ENCODE assay signal across 9 cellular contexts in genomic region chr17:44400226-44400847, GRCh38. TPM values are rescaled to one million over a fixed set of nuclear protein-coding genes. Genes with fewer than 3 reads are reported as not detected.
DNase-seq lines count a peak whose midpoint lies in the region; ATAC-seq and TF ChIP-seq lines count a peak whose summit lies in the region.
"Had no signal": no experiment of that assay in that cellular context is flagged by ENCODE, and none has a peak within 500 bp of the region (broad histone marks: within the 10 kb centered on the region; RNA-seq: fewer than 3 reads in every experiment).

No MANE protein-coding gene starts in this region.

- no peak overlapping the region for H2AK5ac ChIP-seq in mesenchymal stem cell (ENCODE audit: low read length, severe bottlenecking)

- H3K9me3 ChIP-seq in mesenchymal stem cell (ENCODE audit: control insufficient read depth, low read length): no peaks in the 10 kb centered on the region
- H3K9me3 ChIP-seq: suprapubic skin had no signal

- H2BK5ac ChIP-seq in mesenchymal stem cell (ENCODE audit: low read depth, low read length, poor library complexity, severe bottlenecking): no peak overlapping the region

- no peak overlapping the region for H2BK15ac ChIP-seq in mesenchymal stem cell (ENCODE audit: low read depth, poor library complexity, severe bottlenecking)

- no peak overlapping the region for H3K4ac ChIP-seq in mesenchymal stem cell (ENCODE audit: low read depth in 1 of 2, low read length in 2 of 2)

- no peak overlapping the region for H3K4me3 Mint-ChIP-seq in CD14-positive monocyte
- H3K4me3 Mint-ChIP-seq in stimulated activated memory B cell treated with anti-CD40 and anti-IgM and Interleukin-4, amounts not matched to agents 10 μg/mL and 1 μg/mL and 100 μg/mL, for 72 hours: no peak overlapping the region

- no peak overlapping the region for H3K4me2 ChIP-seq in mesenchymal stem cell (ENCODE audit: low read length, poor library complexity, severe bottlenecking)

- peaks cover 31% of the 10 kb centered on the region for H3K79me1 ChIP-seq in mesenchymal stem cell (replicated peaks; ENCODE audit: low read length, poor library complexity, severe bottlenecking)

- DNase-seq in CD14-positive monocyte (ENCODE audit: low spot score) (no peak), HL-60 (ENCODE audit: low read depth in 1 of 2, low spot score in 1 of 2) (no peak), brain microvascular endothelial cell (peak; percentile 16), mesenchymal stem cell (peak; percentile 39), NCI-H146 (lab: John Stamatoyannopoulos, UW) (no peak)
- no peak for DNase-seq in effector CD8-positive, alpha-beta T cell (lab: John Stamatoyannopoulos, UW)

- H3K14ac ChIP-seq in mesenchymal stem cell (ENCODE audit: low read length in 2 of 2): no peak overlapping the region

- no peak overlapping the region for H2BK120ac ChIP-seq in mesenchymal stem cell (ENCODE audit: low read depth, low read length)

- no peaks in the 10 kb centered on the region for H3K4me1 Mint-ChIP-seq in CD14-positive monocyte
- peaks cover 14% of the 10 kb centered on the region for H3K4me1 Mint-ChIP-seq in stimulated activated memory B cell treated with anti-CD40 and anti-IgM and Interleukin-4, amounts not matched to agents 10 μg/mL and 1 μg/mL and 100 μg/mL, for 72 hours

- peaks cover 5% of the 10 kb centered on the region for H3K4me1 ChIP-seq in mesenchymal stem cell (ENCODE audit: control insufficient read depth, insufficient read depth, low read depth, low read length)
- H3K4me1 ChIP-seq: suprapubic skin had no signal

- H4K91ac ChIP-seq in mesenchymal stem cell (ENCODE audit: low read length): no peak overlapping the region

- no peak overlapping the region for H2AFZ ChIP-seq in mesenchymal stem cell (ENCODE audit: low read depth, low read length)

- H3K4me3 ChIP-seq in HL-60 (replicated peaks; ENCODE audit: insufficient read depth, low read length): no peak overlapping the region
- no peak overlapping the region for H3K4me3 ChIP-seq in brain microvascular endothelial cell (ENCODE audit: low read depth, low read length)
- H3K4me3 ChIP-seq in mesenchymal stem cell (ENCODE audit: insufficient read depth in 1 of 2, low read depth in 1 of 2, low read length in 2 of 2): no peak overlapping the region
- H3K4me3 ChIP-seq: suprapubic skin had no signal

- H3K27me3 Mint-ChIP-seq in CD14-positive monocyte (ENCODE audit: low read depth in 3 of 3): peaks cover 0 to 2% (median 0%) of the 10 kb centered on the region in 3 donors
- no peaks in the 10 kb centered on the region for H3K27me3 Mint-ChIP-seq in stimulated activated memory B cell treated with anti-CD40 and anti-IgM and Interleukin-4, amounts not matched to agents 10 μg/mL and 1 μg/mL and 100 μg/mL, for 72 hours

- no peak overlapping the region for H3K27ac ChIP-seq in HL-60 (replicated peaks)
- no peak overlapping the region for H3K27ac ChIP-seq in brain microvascular endothelial cell
- H3K27ac ChIP-seq in mesenchymal stem cell (ENCODE audit: low read length, poor library complexity, severe bottlenecking): no peak overlapping the region
- H3K27ac ChIP-seq: suprapubic skin had no signal

- no peak overlapping the region for H2BK12ac ChIP-seq in mesenchymal stem cell (ENCODE audit: low read length in 2 of 2)

- intact Hi-C loops in CD14-positive monocyte (cut with micrococcal nuclease): no loop called here

- H3K23ac ChIP-seq in mesenchymal stem cell (ENCODE audit: low read length in 2 of 2): no peak overlapping the region

- peaks cover 72 to 88% of the 10 kb centered on the region in 2 donors for H3K36me3 Mint-ChIP-seq in CD14-positive monocyte
- peaks cover 70% of the 10 kb centered on the region for H3K36me3 Mint-ChIP-seq in stimulated activated memory B cell treated with anti-CD40 and anti-IgM and Interleukin-4, amounts not matched to agents 10 μg/mL and 1 μg/mL and 100 μg/mL, for 72 hours

- in situ Hi-C loops in brain microvascular endothelial cell (cut with HindIII; ENCODE audit: low pct_ligation_motif_present, low sequenced_read_pairs): no loop called here

- no peak for ATAC-seq in stimulated activated memory B cell treated with anti-CD40 and anti-IgM and Interleukin-4, amounts not matched to agents 10 μg/mL and 1 μg/mL and 100 μg/mL, for 72 hours
- ATAC-seq in HG02571 (IDR thresholded peaks at IDR 0.05; ENCODE audit: unreplicated experiment): no peak

- H3K9me3 Mint-ChIP-seq in CD14-positive monocyte: peaks cover 0 to 2% (median 0%) of the 10 kb centered on the region in 7 donors
- no peaks in the 10 kb centered on the region for H3K9me3 Mint-ChIP-seq in stimulated activated memory B cell treated with anti-CD40 and anti-IgM and Interleukin-4, amounts not matched to agents 10 μg/mL and 1 μg/mL and 100 μg/mL, for 72 hours

- peaks cover 36% of the 10 kb centered on the region for H3K36me3 ChIP-seq in brain microvascular endothelial cell (replicated peaks)
- H3K36me3 ChIP-seq in mesenchymal stem cell (ENCODE audit: control insufficient read depth in 1 of 2, insufficient read depth in 2 of 2, low read depth in 1 of 2, low read length in 2 of 2): peaks cover 47 to 86% of the 10 kb centered on the region in 2 experiments

- H3K27ac Mint-ChIP-seq in CD14-positive monocyte: peak overlapping the region in 1 of 7 donors; percentile 73
- H3K27ac Mint-ChIP-seq in stimulated activated memory B cell treated with anti-CD40 and anti-IgM and Interleukin-4, amounts not matched to agents 10 μg/mL and 1 μg/mL and 100 μg/mL, for 72 hours: no peak overlapping the region

- H3K27me3 ChIP-seq in HL-60 (ENCODE audit: insufficient read depth, poor library complexity, severe bottlenecking) (no peaks in the 10 kb centered on the region), brain microvascular endothelial cell (replicated peaks) (no peaks in the 10 kb centered on the region), mesenchymal stem cell (ENCODE audit: control insufficient read depth in 1 of 2, insufficient read depth in 1 of 2, low read length in 2 of 2) (no peaks in the 10 kb centered on the region)
- H3K27me3 ChIP-seq: suprapubic skin had no signal

- peak overlapping the region; percentile 9 for H3K9ac ChIP-seq in mesenchymal stem cell (ENCODE audit: low read length)

- H4K8ac ChIP-seq in mesenchymal stem cell (ENCODE audit: low read length): no peak overlapping the region

- no peak overlapping the region for H3K18ac ChIP-seq in mesenchymal stem cell (ENCODE audit: low read depth in 1 of 2, low read length in 2 of 2)

- WGBS in mesenchymal stem cell: 100% methylated on average over 3 of the region's 3 CpGs

- peak; percentile 48 for TF ChIP-seq CTCF in CD14-positive monocyte (IDR thresholded peaks at IDR 0.05)
- TF ChIP-seq CTCF in HL-60 (IDR thresholded peaks at IDR 0.05; ENCODE audit: insufficient read depth, low read length): peak; percentile 38
- TF ChIP-seq CTCF in brain microvascular endothelial cell (IDR thresholded peaks at IDR 0.05; ENCODE audit: low read depth, low read length, missing control alignments): peak; percentile 67

RNA-seq across cellular contexts. Expression of gene ITGA2B, which starts 10.9 kb away (rescaled TPM):
- polyA plus RNA-seq in CD14-positive monocyte: 1 to 10 TPM; 1.1 to 1.2 TPM
- 0.10 TPM for polyA plus RNA-seq in mesenchymal stem cell (2013, experiment 1 of 2)
- polyA plus RNA-seq in mesenchymal stem cell (2013, experiment 2 of 2): 0.14 TPM

RNA-seq across cellular contexts. Expression of gene FAM171A2, which starts 36.7 kb away (rescaled TPM):
- not detected for polyA plus RNA-seq in CD14-positive monocyte
- 5.8 TPM for polyA plus RNA-seq in mesenchymal stem cell (2013, experiment 1 of 2)
- polyA plus RNA-seq in mesenchymal stem cell (2013, experiment 2 of 2): 5.3 TPM

RNA-seq across cellular contexts. Expression of gene GRN, which starts 55.2 kb away (rescaled TPM):
- 1,000 to 10,000 TPM; 1,303 to 1,960 TPM for polyA plus RNA-seq in CD14-positive monocyte
- polyA plus RNA-seq in mesenchymal stem cell (2013, experiment 1 of 2): 475 TPM
- polyA plus RNA-seq in mesenchymal stem cell (2013, experiment 2 of 2): 458 TPM

Comparison
In these comparisons a context has a peak if more than half of its experiments do, and no peak if none do; other contexts are left out.
1. DNase-seq: peak in brain microvascular endothelial cell (single experiment) and mesenchymal stem cell (single experiment); none in CD14-positive monocyte (single experiment), HL-60 (0 of 2), NCI-H146 (single experiment) and effector CD8-positive, alpha-beta T cell (single experiment).
2. Peak in every context shown above with its lines, with median percentiles within 50 percentile points of each other: CTCF ChIP-seq.